ENCODE assay signal across 8 cellular contexts in the genomic region with DNA sequence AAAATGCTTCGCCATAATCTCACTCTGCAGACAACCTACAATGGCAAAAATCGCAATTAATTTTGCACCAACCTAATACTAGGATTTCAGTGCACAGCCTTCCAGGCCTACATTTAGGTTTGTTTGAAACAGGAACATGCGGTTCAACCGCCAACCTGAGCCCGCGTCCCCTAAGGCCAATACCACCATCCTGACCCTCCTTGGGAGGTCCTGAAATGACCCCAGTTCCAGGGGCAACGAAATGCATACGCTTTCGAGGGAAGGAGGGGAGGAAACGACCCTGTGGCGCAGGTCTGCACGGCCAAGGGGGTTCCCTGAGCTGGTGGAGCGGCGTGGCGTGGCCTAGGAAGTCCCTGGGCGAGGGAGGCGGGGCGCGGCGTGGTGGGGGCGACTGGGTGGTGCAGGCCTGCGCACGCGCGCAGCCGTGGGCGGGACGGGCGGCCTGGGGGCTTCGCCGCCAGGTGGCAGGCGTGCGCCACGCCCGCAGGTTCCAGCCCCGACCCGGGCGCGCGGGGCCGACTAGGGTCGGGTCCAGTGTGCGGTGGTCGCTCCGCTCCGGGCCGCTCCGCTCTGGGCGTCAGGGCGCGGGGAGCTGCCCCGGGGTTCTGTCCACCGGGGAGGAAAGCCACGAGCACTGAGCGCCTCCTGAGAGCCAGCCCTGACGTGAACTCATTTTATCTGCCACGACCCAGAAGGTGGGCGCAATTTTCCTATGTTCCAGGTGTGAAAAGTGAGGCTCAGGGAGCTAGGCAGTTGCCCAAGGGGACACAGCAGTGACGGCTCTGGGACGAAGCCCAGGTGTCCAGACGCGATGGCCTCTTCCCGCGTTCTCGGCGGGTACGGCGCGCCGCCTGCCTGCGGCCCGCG.
DNase-seq lines count a peak whose midpoint lies in the region; ATAC-seq and TF ChIP-seq lines count a peak whose summit lies in the region.

No MANE protein-coding gene starts in this region.

- H2AFZ ChIP-seq in neural cell (ENCODE audit: low read depth, low read length), result peak overlapping the region; percentile 14

- no peaks in the 10 kb centered on the region for H3F3A ChIP-seq in neural cell (ENCODE audit: insufficient read depth, low read length, poor library complexity, severe bottlenecking)

- peak; percentile 52 for DNase-seq in DMS79 treated with DMSO at 0.1 percent for 48 hours (lab: John Stamatoyannopoulos, UW)
- DNase-seq in KG1 (lab: John Stamatoyannopoulos, UW), result peak; percentile 86
- DNase-seq in RPMI8226, result peak; percentile 88
- DNase-seq in activated effector memory CD4-positive, alpha-beta T cell treated with Interleukin-2 at 50 U/mL for 16 hours, result peak; percentile 87
- peak; percentile 61 for DNase-seq in fibroblast of the conjunctiva (ENCODE audit: low read depth)

- H3K36me3 ChIP-seq in neural cell (ENCODE audit: insufficient read depth, low read length) (no peaks in the 10 kb centered on the region), stomach smooth muscle (ENCODE audit: control insufficient read depth in 2 of 2, insufficient read depth in 2 of 2, low read length in 2 of 2) (no peaks in the 10 kb centered on the region)

- peak; percentile 49 for ATAC-seq in GM21576 (IDR thresholded peaks at IDR 0.05; ENCODE audit: unreplicated experiment)

- no peaks in the 10 kb centered on the region for H3K79me2 ChIP-seq in neural cell (replicated peaks; ENCODE audit: insufficient read depth, low read length)

- no peak overlapping the region for H3K27ac ChIP-seq in neural cell (ENCODE audit: low read length)
- H3K27ac ChIP-seq in stomach smooth muscle (ENCODE audit: low read length), result peak overlapping the region; percentile 84

- H3K9me3 ChIP-seq in neural cell (ENCODE audit: low read length) (no peaks in the 10 kb centered on the region), stomach smooth muscle (ENCODE audit: control insufficient read depth in 2 of 2, low read length in 2 of 2) (no peaks in the 10 kb centered on the region)

- H3K9me2 ChIP-seq in neural cell (ENCODE audit: insufficient read depth, low read length), result no peaks in the 10 kb centered on the region

- TF ChIP-seq CTCF in neural cell (IDR thresholded peaks at IDR 0.05; ENCODE audit: poor library complexity, severe bottlenecking), result peak; percentile 85

- peaks cover 37% of the 10 kb centered on the region for H3K4me1 ChIP-seq in stomach smooth muscle (ENCODE audit: control insufficient read depth, insufficient read depth, low read length)

- peak; percentile 79 for TF ChIP-seq RAD21 in neural cell (conservative IDR thresholded peaks at IDR 0.05)

- no peak for TF ChIP-seq EP300 in neural cell (conservative IDR thresholded peaks at IDR 0.05; ENCODE audit: poor library complexity, severe bottlenecking)

- no peak overlapping the region for H3K4me2 ChIP-seq in neural cell (ENCODE audit: low read length)

- H3K27me3 ChIP-seq in neural cell (ENCODE audit: insufficient read depth, low read depth, low read length) (peaks cover 7% of the 10 kb centered on the region), stomach smooth muscle (ENCODE audit: control insufficient read depth in 1 of 2, insufficient read depth in 2 of 2, low read length in 2 of 2) (no peaks in the 10 kb centered on the region)

- peak overlapping the region; percentile 23 for H3K9ac ChIP-seq in neural cell (ENCODE audit: low read length)
- peak overlapping the region; percentile 83 to 90 for H3K9ac ChIP-seq in stomach smooth muscle (ENCODE audit: low read length in 2 of 2)

- H4K20me1 ChIP-seq in neural cell (ENCODE audit: insufficient read depth), result no peaks in the 10 kb centered on the region

- peak overlapping the region; percentile 64 for H3K4me3 ChIP-seq in neural cell (ENCODE audit: low read length)
- H3K4me3 ChIP-seq in stomach smooth muscle (ENCODE audit: low read length in 2 of 2), result peak overlapping the region; percentile 88 to 92

TF ChIP-seq in neural cell, 6 proteins besides CTCF, POLR2A, EP300 and RAD21:
- TF ChIP-seq MXI1 (conservative IDR thresholded peaks at IDR 0.05; ENCODE audit: poor library complexity, severe bottlenecking) (peak; percentile 44), TAF1 (IDR thresholded peaks at IDR 0.05; ENCODE audit: low read depth) (no peak), SMC3 (conservative IDR thresholded peaks at IDR 0.05; ENCODE audit: poor library complexity) (peak; percentile 88), EZH2 (IDR thresholded peaks at IDR 0.05; ENCODE audit: borderline replicate concordance, insufficient read depth, low read length, poor library complexity, severe bottlenecking) (no peak), POLR2AphosphoS5 (IDR thresholded peaks at IDR 0.05) (no peak)
- TF ChIP-seq, protein P1, sequence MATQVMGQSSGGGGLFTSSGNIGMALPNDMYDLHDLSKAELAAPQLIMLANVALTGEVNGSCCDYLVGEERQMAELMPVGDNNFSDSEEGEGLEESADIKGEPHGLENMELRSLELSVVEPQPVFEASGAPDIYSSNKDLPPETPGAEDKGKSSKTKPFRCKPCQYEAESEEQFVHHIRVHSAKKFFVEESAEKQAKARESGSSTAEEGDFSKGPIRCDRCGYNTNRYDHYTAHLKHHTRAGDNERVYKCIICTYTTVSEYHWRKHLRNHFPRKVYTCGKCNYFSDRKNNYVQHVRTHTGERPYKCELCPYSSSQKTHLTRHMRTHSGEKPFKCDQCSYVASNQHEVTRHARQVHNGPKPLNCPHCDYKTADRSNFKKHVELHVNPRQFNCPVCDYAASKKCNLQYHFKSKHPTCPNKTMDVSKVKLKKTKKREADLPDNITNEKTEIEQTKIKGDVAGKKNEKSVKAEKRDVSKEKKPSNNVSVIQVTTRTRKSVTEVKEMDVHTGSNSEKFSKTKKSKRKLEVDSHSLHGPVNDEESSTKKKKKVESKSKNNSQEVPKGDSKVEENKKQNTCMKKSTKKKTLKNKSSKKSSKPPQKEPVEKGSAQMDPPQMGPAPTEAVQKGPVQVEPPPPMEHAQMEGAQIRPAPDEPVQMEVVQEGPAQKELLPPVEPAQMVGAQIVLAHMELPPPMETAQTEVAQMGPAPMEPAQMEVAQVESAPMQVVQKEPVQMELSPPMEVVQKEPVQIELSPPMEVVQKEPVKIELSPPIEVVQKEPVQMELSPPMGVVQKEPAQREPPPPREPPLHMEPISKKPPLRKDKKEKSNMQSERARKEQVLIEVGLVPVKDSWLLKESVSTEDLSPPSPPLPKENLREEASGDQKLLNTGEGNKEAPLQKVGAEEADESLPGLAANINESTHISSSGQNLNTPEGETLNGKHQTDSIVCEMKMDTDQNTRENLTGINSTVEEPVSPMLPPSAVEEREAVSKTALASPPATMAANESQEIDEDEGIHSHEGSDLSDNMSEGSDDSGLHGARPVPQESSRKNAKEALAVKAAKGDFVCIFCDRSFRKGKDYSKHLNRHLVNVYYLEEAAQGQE (IDR thresholded peaks at IDR 0.05; ENCODE audit: borderline replicate concordance), result no peak
